1 cellular context compared by ENCODE assay signal in genomic region chr14:24113801-24114535, GRCh38.
TF ChIP-seq lines count a peak whose summit lies in the region.

No MANE protein-coding gene starts in this region.

TF ChIP-seq in HCT116, 20 proteins besides CTCF, POLR2A, EP300 and RAD21 (continued from another document):
- TF ChIP-seq REST (IDR thresholded peaks at IDR 0.05; ENCODE audit: low read depth) (no peak), CEBPB (IDR thresholded peaks at IDR 0.05; ENCODE audit: low read depth) (peak; percentile 81), SRF (IDR thresholded peaks at IDR 0.05; ENCODE audit: low read depth) (no peak), EGR1 (IDR thresholded peaks at IDR 0.05; ENCODE audit: low read depth) (peak; percentile 92), POLR2AphosphoS5 (IDR thresholded peaks at IDR 0.05; ENCODE audit: low read depth, low read length) (peak; percentile 83), CBX3 (IDR thresholded peaks at IDR 0.05; ENCODE audit: low read depth) (peak; percentile 14; the same call in 1 of the 2 replicates), ZBTB33 (IDR thresholded peaks at IDR 0.05; ENCODE audit: extremely low read depth, insufficient replicate concordance, low read length) (peak; percentile 20), MAX (IDR thresholded peaks at IDR 0.05) (peak; percentile 76), JUND (IDR thresholded peaks at IDR 0.05) (no peak), ZFX (IDR thresholded peaks at IDR 0.05) (peak; percentile 84), ZNF274 (IDR thresholded peaks at IDR 0.05; ENCODE audit: low read depth, low read length) (no peak), TCF7L2 (IDR thresholded peaks at IDR 0.05; ENCODE audit: borderline replicate concordance, extremely low read depth, insufficient read depth, insufficient read length) (peak; percentile 69)
